Comparison of ENCODE assay signal across 22 cellular contexts in genomic region chr3:60573494-60573893, GRCh38.
A peak's percentile ranks its signal among the peaks of the same experiment; 100 is the strongest.
DNase-seq lines count a peak whose midpoint lies in the region; ATAC-seq and TF ChIP-seq lines count a peak whose summit lies in the region.
"Had no signal": no experiment of that assay in that cellular context is flagged by ENCODE, and none has a peak within 500 bp of the region (broad histone marks: within the 10 kb centered on the region; RNA-seq: fewer than 3 reads in every experiment).

No MANE protein-coding gene starts in this region.

- H3K9me3 Mint-ChIP-seq in Calu3 (ENCODE audit: low read depth, unreplicated experiment): peaks cover 10% of the 10 kb centered on the region
- H3K9me3 Mint-ChIP-seq in neural progenitor cell: no peaks in the 10 kb centered on the region
- H3K9me3 Mint-ChIP-seq: activated B cell treated with CpG ODN at 0.5 μM for 24 hours; activated naive CD8-positive, alpha-beta T cell treated with anti-CD3 and anti-CD28 coated beads, Interleukin-2, amount 50 U/mL, for 24 hours; activated T-helper 17 cell treated with anti-CD3 and anti-CD28 coated beads, Interleukin-2, amount 50 U/mL, for 72 hours; central memory CD8-positive, alpha-beta T cell had no signal

- no TSS peak for BruUV-seq in Calu3 (replicated peaks; lab: Mats Ljungman, UMichigan)

- no peak overlapping the region for H3K4me3 Mint-ChIP-seq in Calu3 (ENCODE audit: low read depth, unreplicated experiment)
- H3K4me3 Mint-ChIP-seq in neural progenitor cell: no peak overlapping the region
- H3K4me3 Mint-ChIP-seq: activated B cell treated with CpG ODN at 0.5 μM for 24 hours; activated naive CD8-positive, alpha-beta T cell treated with anti-CD3 and anti-CD28 coated beads, Interleukin-2, amount 50 U/mL, for 24 hours; activated T-helper 17 cell treated with anti-CD3 and anti-CD28 coated beads, Interleukin-2, amount 50 U/mL, for 72 hours; central memory CD8-positive, alpha-beta T cell; effector memory CD8-positive, alpha-beta T cell had no signal

- H3K4me3 ChIP-seq in MG63 (no peak overlapping the region), neural progenitor cell (no peak overlapping the region)
- H3K4me3 ChIP-seq: BLaER1, HAP-1, testis had no signal

- H3K27ac Mint-ChIP-seq in Calu3 (ENCODE audit: unreplicated experiment) (peak overlapping the region; percentile 44), neural progenitor cell (no peak overlapping the region)
- H3K27ac Mint-ChIP-seq: activated B cell treated with CpG ODN at 0.5 μM for 24 hours; activated naive CD8-positive, alpha-beta T cell treated with anti-CD3 and anti-CD28 coated beads, Interleukin-2, amount 50 U/mL, for 24 hours; activated T-helper 17 cell treated with anti-CD3 and anti-CD28 coated beads, Interleukin-2, amount 50 U/mL, for 72 hours; effector memory CD8-positive, alpha-beta T cell had no signal

- peaks cover 39% of the 10 kb centered on the region for H3K4me1 ChIP-seq in neural progenitor cell
- H3K4me1 ChIP-seq: BLaER1, testis had no signal

- H3K27me3 Mint-ChIP-seq in Calu3 (ENCODE audit: unreplicated experiment) (no peaks in the 10 kb centered on the region), neural progenitor cell (ENCODE audit: insufficient read depth, low read depth) (peaks cover 4% of the 10 kb centered on the region)
- H3K27me3 Mint-ChIP-seq: activated B cell treated with CpG ODN at 0.5 μM for 24 hours; activated naive CD8-positive, alpha-beta T cell treated with anti-CD3 and anti-CD28 coated beads, Interleukin-2, amount 50 U/mL, for 24 hours; activated T-helper 17 cell treated with anti-CD3 and anti-CD28 coated beads, Interleukin-2, amount 50 U/mL, for 72 hours had no signal

- CTCF ChIA-PET in Calu3 (lab: Charles Lee): no interaction called here

- TF ChIP-seq CTCF in Calu3 (IDR thresholded peaks at IDR 0.05; ENCODE audit: unreplicated experiment) (no peak), neural progenitor cell (IDR thresholded peaks at IDR 0.05) (no peak)

- H3K27ac ChIP-seq in caudate nucleus (ENCODE audit: low read depth, low read length) (peak overlapping the region; percentile 65), neural progenitor cell (no peak overlapping the region)
- H3K27ac ChIP-seq: BLaER1, testis had no signal

- H3K79me2 ChIP-seq in neural progenitor cell (ENCODE audit: low read depth): no peaks in the 10 kb centered on the region

- H3K4me2 ChIP-seq in neural progenitor cell: peak overlapping the region; percentile 2
- H3K4me2 ChIP-seq: BLaER1 had no signal

- H3K36me3 Mint-ChIP-seq in Calu3 (ENCODE audit: insufficient read depth, unreplicated experiment) (no peaks in the 10 kb centered on the region), neural progenitor cell (no peaks in the 10 kb centered on the region)

- H3K4me1 Mint-ChIP-seq in Calu3 (ENCODE audit: low read depth, unreplicated experiment): no peaks in the 10 kb centered on the region
- H3K4me1 Mint-ChIP-seq in neural progenitor cell: peaks cover 25% of the 10 kb centered on the region
- H3K4me1 Mint-ChIP-seq: activated naive CD8-positive, alpha-beta T cell treated with anti-CD3 and anti-CD28 coated beads, Interleukin-2, amount 50 U/mL, for 24 hours; activated T-helper 17 cell treated with anti-CD3 and anti-CD28 coated beads, Interleukin-2, amount 50 U/mL, for 72 hours; central memory CD8-positive, alpha-beta T cell had no signal

- peaks cover 32% of the 10 kb centered on the region for H3F3A ChIP-seq in neural progenitor cell (ENCODE audit: low read depth)

- H3K27me3 ChIP-seq in MG63 (no peaks in the 10 kb centered on the region), neural progenitor cell (no peaks in the 10 kb centered on the region)
- H3K27me3 ChIP-seq: BLaER1, testis had no signal

- H2AFZ ChIP-seq in neural progenitor cell (replicated peaks): no peak overlapping the region

- ATAC-seq in HG03139 (IDR thresholded peaks at IDR 0.05; ENCODE audit: unreplicated experiment): no peak
- ATAC-seq: activated naive CD8-positive, alpha-beta T cell treated with anti-CD3 and anti-CD28 coated beads, Interleukin-2, amount 50 U/mL, for 24 hours; activated T-helper 17 cell treated with anti-CD3 and anti-CD28 coated beads, Interleukin-2, amount 50 U/mL, for 72 hours; effector memory CD8-positive, alpha-beta T cell had no signal

- H4K20me1 ChIP-seq in neural progenitor cell (ENCODE audit: low read depth): no peaks in the 10 kb centered on the region
- H4K20me1 ChIP-seq: BLaER1 had no signal

- intact Hi-C loops in Calu3 (cut with micrococcal nuclease; ENCODE audit: unreplicated experiment): no loop called here

- DNase-seq in Calu3 (no peak), MG63 (peak; percentile 44), caudate nucleus (lab: John Stamatoyannopoulos, UW) (peak in 27 of 61 donors; percentile 4 to 77 (median 28)), neural progenitor cell (ENCODE audit: low spot score) (peak; percentile 24), retina (no peak), NCI-H526 treated with DMSO at 0.1 percent for 48 hours (lab: John Stamatoyannopoulos, UW) (no peak), AML-193 (lab: John Stamatoyannopoulos, UW) (no peak)
- DNase-seq: activated B cell treated with CpG ODN at 0.5 μM for 24 hours; activated naive CD8-positive, alpha-beta T cell treated with anti-CD3 and anti-CD28 coated beads, Interleukin-2, amount 50 U/mL, for 24 hours; DMS 273 treated with DMSO at 0.1 percent for 48 hours; effector memory CD8-positive, alpha-beta T cell; NCI-H1417; NCI-H226; NK-92 treated with Interleukin-12 subunit alpha and Interleukin-12 subunit beta, amount 100 ng/mL, for 24 hours; SIG-M5; small intestine; testis had no signal

- H3K9me3 ChIP-seq in MG63: no peaks in the 10 kb centered on the region
- no peaks in the 10 kb centered on the region for H3K9me3 ChIP-seq in neural progenitor cell (ENCODE audit: low read depth)
- H3K9me3 ChIP-seq: BLaER1, HAP-1, testis had no signal

- H3K36me3 ChIP-seq in MG63 (no peaks in the 10 kb centered on the region), neural progenitor cell (no peaks in the 10 kb centered on the region)
- H3K36me3 ChIP-seq: BLaER1, HAP-1 had no signal

- no peak overlapping the region for H3K9ac ChIP-seq in neural progenitor cell
- H3K9ac ChIP-seq: BLaER1 had no signal

Comparison
In these comparisons a context has a peak if more than half of its experiments do, and no peak if none do; other contexts are left out.
1. DNase-seq: peak in MG63 (single experiment) and neural progenitor cell (single experiment); none in Calu3 (single experiment), retina (single experiment), NCI-H526 treated with DMSO at 0.1 percent for 48 hours (single experiment) and AML-193 (0 of 2).